Comparison of ENCODE assay signal across 1 cellular context in the genomic region with DNA sequence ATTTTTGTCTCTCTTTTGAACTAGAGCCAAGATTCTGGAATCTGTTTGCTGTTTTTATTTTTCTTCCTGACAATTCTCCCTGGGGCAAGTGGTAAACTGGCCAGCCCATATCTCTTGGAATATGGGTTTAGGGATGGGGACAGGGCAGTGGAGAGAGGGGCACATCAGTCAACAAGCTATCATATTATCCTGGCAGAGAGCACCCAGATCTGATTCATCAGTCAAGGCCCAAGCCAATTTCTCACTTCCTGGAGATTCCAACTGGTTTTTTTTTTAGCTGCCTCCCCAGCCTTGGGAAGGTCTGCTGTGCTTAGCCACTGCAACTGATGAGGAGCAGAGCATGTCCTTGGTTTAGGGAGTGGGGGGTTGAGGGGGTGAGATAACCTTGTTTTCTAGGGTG.
TF ChIP-seq lines count a peak whose summit lies in the region.

No MANE protein-coding gene starts in this region.

TF ChIP-seq in IMR-90, 13 proteins besides CTCF, POLR2A, EP300 and RAD21:
- no peak for TF ChIP-seq MAFK (IDR thresholded peaks at IDR 0.05; ENCODE audit: low read depth, low read length)
- TF ChIP-seq NFE2L2 (IDR thresholded peaks at IDR 0.05; ENCODE audit: low read depth, low read length) = no peak
- TF ChIP-seq FOS (IDR thresholded peaks at IDR 0.05; ENCODE audit: low read depth, low read length) = no peak
- no peak for TF ChIP-seq RFX5 (IDR thresholded peaks at IDR 0.05; ENCODE audit: low read depth, low read length)
- TF ChIP-seq MAZ (IDR thresholded peaks at IDR 0.05; ENCODE audit: borderline replicate concordance, low read depth, low read length) = no peak
- TF ChIP-seq RCOR1 (IDR thresholded peaks at IDR 0.05; ENCODE audit: insufficient replicate concordance, low read length) = no peak
- TF ChIP-seq, protein P1, sequence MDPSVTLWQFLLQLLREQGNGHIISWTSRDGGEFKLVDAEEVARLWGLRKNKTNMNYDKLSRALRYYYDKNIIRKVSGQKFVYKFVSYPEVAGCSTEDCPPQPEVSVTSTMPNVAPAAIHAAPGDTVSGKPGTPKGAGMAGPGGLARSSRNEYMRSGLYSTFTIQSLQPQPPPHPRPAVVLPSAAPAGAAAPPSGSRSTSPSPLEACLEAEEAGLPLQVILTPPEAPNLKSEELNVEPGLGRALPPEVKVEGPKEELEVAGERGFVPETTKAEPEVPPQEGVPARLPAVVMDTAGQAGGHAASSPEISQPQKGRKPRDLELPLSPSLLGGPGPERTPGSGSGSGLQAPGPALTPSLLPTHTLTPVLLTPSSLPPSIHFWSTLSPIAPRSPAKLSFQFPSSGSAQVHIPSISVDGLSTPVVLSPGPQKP (IDR thresholded peaks at IDR 0.05; ENCODE audit: borderline replicate concordance, low read depth, low read length) = no peak
- TF ChIP-seq, protein P2, sequence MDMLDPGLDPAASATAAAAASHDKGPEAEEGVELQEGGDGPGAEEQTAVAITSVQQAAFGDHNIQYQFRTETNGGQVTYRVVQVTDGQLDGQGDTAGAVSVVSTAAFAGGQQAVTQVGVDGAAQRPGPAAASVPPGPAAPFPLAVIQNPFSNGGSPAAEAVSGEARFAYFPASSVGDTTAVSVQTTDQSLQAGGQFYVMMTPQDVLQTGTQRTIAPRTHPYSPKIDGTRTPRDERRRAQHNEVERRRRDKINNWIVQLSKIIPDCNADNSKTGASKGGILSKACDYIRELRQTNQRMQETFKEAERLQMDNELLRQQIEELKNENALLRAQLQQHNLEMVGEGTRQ (IDR thresholded peaks at IDR 0.05; ENCODE audit: low read depth, low read length) = no peak
- no peak for TF ChIP-seq CHD1 (IDR thresholded peaks at IDR 0.05; ENCODE audit: low read depth, low read length)
